Comparison of ENCODE assay signal across 16 cellular contexts in the genomic region with DNA sequence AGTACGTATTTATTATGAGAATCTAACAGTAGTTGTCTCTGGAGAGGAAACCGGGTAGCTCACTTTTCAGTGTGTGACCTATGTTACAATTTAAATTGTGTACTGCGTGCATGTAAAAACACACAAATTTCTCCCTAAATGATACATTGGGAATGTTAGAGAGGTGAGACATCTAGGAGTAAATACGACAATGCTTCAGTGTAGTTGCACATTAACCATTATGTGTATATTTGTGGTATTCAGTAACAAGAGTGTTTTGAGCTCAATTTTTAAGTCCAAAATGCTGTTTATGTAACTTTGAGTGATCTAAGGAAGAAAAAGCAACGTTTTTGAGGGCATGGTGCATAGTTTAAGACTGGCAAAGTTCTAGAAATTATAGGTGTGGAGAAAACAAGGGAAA. TPM values are rescaled to one million over a fixed set of nuclear protein-coding genes. Genes with fewer than 3 reads are reported as not detected.
DNase-seq lines count a peak whose midpoint lies in the region; ATAC-seq and TF ChIP-seq lines count a peak whose summit lies in the region.
"Had no signal": no experiment of that assay in that cellular context is flagged by ENCODE, and none has a peak within 500 bp of the region (broad histone marks: within the 10 kb centered on the region; RNA-seq: fewer than 3 reads in every experiment).

No MANE protein-coding gene starts in this region.

- no peaks in the 10 kb centered on the region for H3K36me3 ChIP-seq in DND-41 (ENCODE audit: insufficient read depth, low read length)
- H3K36me3 ChIP-seq in right lobe of liver = no peaks in the 10 kb centered on the region
- H3K36me3 ChIP-seq: BE2C had no signal

- TF ChIP-seq CTCF in DND-41 (IDR thresholded peaks at IDR 0.05; ENCODE audit: borderline replicate concordance, extremely low read depth, low read length, poor library complexity, severe bottlenecking) (no peak), right lobe of liver (IDR thresholded peaks at IDR 0.05) (no peak)

- H3K4me1 ChIP-seq in DND-41 (ENCODE audit: insufficient read depth, low read length) (peaks cover 83% of the 10 kb centered on the region), right lobe of liver (peaks cover 0 to 7% (median 0%) of the 10 kb centered on the region in 4 donors)
- H3K4me1 ChIP-seq: Caco-2 had no signal

- ATAC-seq in DND-41 (ENCODE audit: insufficient read depth, low read depth) (no peak), right lobe of liver (peak; percentile 48 to 81 (median 60)), GM19467 (IDR thresholded peaks at IDR 0.05; ENCODE audit: unreplicated experiment) (no peak), GM18870 (IDR thresholded peaks at IDR 0.05; ENCODE audit: unreplicated experiment) (no peak)
- ATAC-seq: GM12878 had no signal

- WGBS in right lobe of liver (ENCODE audit: insufficient coverage, low coverage, low lambda C conversion rate, missing lambda C conversion rate) = 25% methylated on average over 5 of the region's 5 CpGs

- H4K20me1 ChIP-seq in DND-41 (ENCODE audit: insufficient read depth, low read length) = no peaks in the 10 kb centered on the region

- no peak for TF ChIP-seq POLR2A in right lobe of liver (IDR thresholded peaks at IDR 0.05)

- H3K4me3 ChIP-seq in DND-41 (ENCODE audit: low read depth in 1 of 2, low read length in 2 of 2) (no peak overlapping the region), right lobe of liver (no peak overlapping the region)
- H3K4me3 ChIP-seq: GM12878, GM23248 had no signal

- H3K9me3 ChIP-seq in DND-41 (ENCODE audit: insufficient read depth, low read length, severe bottlenecking) = no peaks in the 10 kb centered on the region
- H3K9me3 ChIP-seq in right lobe of liver = no peaks in the 10 kb centered on the region
- H3K9me3 ChIP-seq: BE2C, Caco-2 had no signal

- peak overlapping the region; percentile 10; the same call in 1 of the 2 replicates for H2AFZ ChIP-seq in DND-41 (ENCODE audit: low read depth, low read length)
- H2AFZ ChIP-seq: GM23248 had no signal

- peak overlapping the region; percentile 94 for H3K27ac ChIP-seq in DND-41 (ENCODE audit: low read length)
- H3K27ac ChIP-seq in right lobe of liver = no peak overlapping the region
- H3K27ac ChIP-seq: C4-2B, GM23248 had no signal

- H3K79me2 ChIP-seq in DND-41 (ENCODE audit: insufficient read depth, low read length) = no peaks in the 10 kb centered on the region

- intact Hi-C loops in right lobe of liver (cut with DNase I) = no loop called here

- DNase-seq in DND-41 (no peak), kidney tubule cell (ENCODE audit: low spot score) (peak; percentile 26), right lobe of liver (no peak), NCI-H510A treated with DMSO at 0.1 percent for 48 hours (lab: John Stamatoyannopoulos, UW) (no peak), GDM1 (lab: John Stamatoyannopoulos, UW) (no peak)
- DNase-seq: ACHN; BE2C; Caco-2; CD4-positive, alpha-beta T cell; GM23248; HCEC 1CT; KG1 had no signal

- no peaks in the 10 kb centered on the region for H3K27me3 ChIP-seq in DND-41 (ENCODE audit: insufficient read depth, low read length, poor library complexity)
- H3K27me3 ChIP-seq in right lobe of liver = no peaks in the 10 kb centered on the region
- H3K27me3 ChIP-seq: BE2C had no signal

- no peak overlapping the region for H3K9ac ChIP-seq in DND-41 (ENCODE audit: low read depth, low read length)
- H3K9ac ChIP-seq: GM23248 had no signal

- H3K4me2 ChIP-seq in DND-41 (ENCODE audit: insufficient read depth, low read length) = no peak overlapping the region

RNA-seq across cellular contexts. Expression of a gene that starts 20.4 kb away (rescaled TPM):
- total RNA-seq in right lobe of liver = 10 to 100 TPM in 1 of 6 experiments, 1 to 10 TPM in 5; 2.2 to 24.6 (median 7.7) TPM

Comparison
In these comparisons a context has a peak if more than half of its experiments do, and no peak if none do; other contexts are left out.
1. ATAC-seq: peak in right lobe of liver (4 of 4); none in DND-41 (single experiment), GM19467 (single experiment) and GM18870 (single experiment).